ENCODE assay signal across 11 cellular contexts in genomic region chr12:88639361-88639760, GRCh38. TPM values are rescaled to one million over a fixed set of nuclear protein-coding genes. Genes with fewer than 3 reads are reported as not detected.
DNase-seq lines count a peak whose midpoint lies in the region; ATAC-seq and TF ChIP-seq lines count a peak whose summit lies in the region.
"Had no signal": no experiment of that assay in that cellular context is flagged by ENCODE, and none has a peak within 500 bp of the region (broad histone marks: within the 10 kb centered on the region; RNA-seq: fewer than 3 reads in every experiment).

No MANE protein-coding gene starts in this region.

- H3K27ac Mint-ChIP-seq in osteocyte (ENCODE audit: unreplicated experiment), result no peak overlapping the region
- H3K27ac Mint-ChIP-seq: CD4-positive, alpha-beta memory T cell; T-helper 2 cell treated with Interferon-gamma antibody and Interleukin-4, amounts not matched to agents 5 μg/mL and 100 μg/mL, for 36 hours had no signal

- no peak overlapping the region for H3K4me3 Mint-ChIP-seq in osteocyte (ENCODE audit: unreplicated experiment)
- H3K4me3 Mint-ChIP-seq: CD4-positive, alpha-beta memory T cell; T-helper 2 cell treated with Interferon-gamma antibody and Interleukin-4, amounts not matched to agents 5 μg/mL and 100 μg/mL, for 36 hours had no signal

- no peak for TF ChIP-seq EP300 in esophagus muscularis mucosa (IDR thresholded peaks at IDR 0.05)
- TF ChIP-seq EP300 in tibial nerve (IDR thresholded peaks at IDR 0.05), result no peak

- peak overlapping the region; percentile 5 for H2AFZ ChIP-seq in parathyroid adenoma

- H3K27ac ChIP-seq in esophagus muscularis mucosa (replicated peaks in 1 of 4), result peak overlapping the region; percentile 67 to 79 (median 71)
- no peak overlapping the region for H3K27ac ChIP-seq in parathyroid adenoma
- H3K27ac ChIP-seq in tibial nerve, result peak overlapping the region in 2 of 4 donors; percentile 48 to 75

- TF ChIP-seq CTCF in esophagus muscularis mucosa (IDR thresholded peaks at IDR 0.05), result no peak
- TF ChIP-seq CTCF in parathyroid adenoma (IDR thresholded peaks at IDR 0.05), result no peak
- TF ChIP-seq CTCF in osteocyte (IDR thresholded peaks at IDR 0.05), result no peak
- TF ChIP-seq CTCF in tibial nerve (IDR thresholded peaks at IDR 0.05), result no peak

- H3K9me3 Mint-ChIP-seq in osteocyte (ENCODE audit: unreplicated experiment), result no peaks in the 10 kb centered on the region
- H3K9me3 Mint-ChIP-seq: T-helper 2 cell treated with Interferon-gamma antibody and Interleukin-4, amounts not matched to agents 5 μg/mL and 100 μg/mL, for 36 hours had no signal

- no peaks in the 10 kb centered on the region for H3K36me3 ChIP-seq in esophagus muscularis mucosa
- H3K36me3 ChIP-seq in parathyroid adenoma (ENCODE audit: control insufficient read depth, insufficient read depth, low read length), result no peaks in the 10 kb centered on the region
- H3K36me3 ChIP-seq in tibial nerve, result no peaks in the 10 kb centered on the region

- H3K79me2 ChIP-seq in parathyroid adenoma, result no peaks in the 10 kb centered on the region

- H3K27me3 ChIP-seq in esophagus muscularis mucosa, result no peaks in the 10 kb centered on the region
- no peaks in the 10 kb centered on the region for H3K27me3 ChIP-seq in parathyroid adenoma (ENCODE audit: control insufficient read depth, insufficient read depth, low read length)
- no peaks in the 10 kb centered on the region for H3K27me3 ChIP-seq in tibial nerve

- H3K4me1 Mint-ChIP-seq in osteocyte (ENCODE audit: unreplicated experiment), result peaks cover 15% of the 10 kb centered on the region
- H3K4me1 Mint-ChIP-seq: CD4-positive, alpha-beta memory T cell had no signal

- ATAC-seq in GM18907 (IDR thresholded peaks at IDR 0.05; ENCODE audit: unreplicated experiment), result no peak

- intact Hi-C loops in esophagus muscularis mucosa (cut with DNase I), result loop anchor here (5.0 kb wide), 1 partner anchor 57 kb away; the partner anchor contains the start of gene KITLG

- H3K4me2 ChIP-seq in parathyroid adenoma (ENCODE audit: low read length), result no peak overlapping the region

- H3K4me3 ChIP-seq in esophagus muscularis mucosa (peak overlapping the region; percentile 3 to 48 (median 26)), parathyroid adenoma (ENCODE audit: low read depth, low read length) (no peak overlapping the region), tibial nerve (peak overlapping the region in 1 of 4 donors; percentile 20)

- no peaks in the 10 kb centered on the region for H3K9me3 ChIP-seq in esophagus muscularis mucosa
- H3K9me3 ChIP-seq in parathyroid adenoma (ENCODE audit: control insufficient read depth, low read length), result no peaks in the 10 kb centered on the region
- no peaks in the 10 kb centered on the region for H3K9me3 ChIP-seq in tibial nerve

- no peaks in the 10 kb centered on the region for H3K36me3 Mint-ChIP-seq in osteocyte (ENCODE audit: unreplicated experiment)
- H3K36me3 Mint-ChIP-seq: CD4-positive, alpha-beta memory T cell had no signal

- no peaks in the 10 kb centered on the region for H3K27me3 Mint-ChIP-seq in osteocyte (ENCODE audit: unreplicated experiment)
- H3K27me3 Mint-ChIP-seq: CD4-positive, alpha-beta memory T cell had no signal

- DNase-seq in EH (ENCODE audit: low read depth), result peak; percentile 32
- peak; percentile 62 for DNase-seq in NCI-H446 treated with DMSO at 0.1 percent for 48 hours (lab: John Stamatoyannopoulos, UW)
- no peak for DNase-seq in esophagus muscularis mucosa (ENCODE audit: extremely low spot score)
- DNase-seq in osteocyte (ENCODE audit: extremely low spot score, unreplicated experiment), result no peak
- DNase-seq in tibial nerve (ENCODE audit: low spot score in 2 of 2), result no peak
- no peak for DNase-seq in stimulated activated CD4-positive, alpha-beta T cell treated with anti-CD3 and anti-CD28 coated beads, Interleukin-4, amount 100 ng/mL, for 4 hours
- DNase-seq: CD4-positive, alpha-beta memory T cell; cerebellar nuclear complex had no signal

- H3K4me1 ChIP-seq in esophagus muscularis mucosa (peaks cover 0 to 24% (median 23%) of the 10 kb centered on the region in 4 donors), parathyroid adenoma (no peaks in the 10 kb centered on the region), tibial nerve (peaks cover 0 to 20% (median 2%) of the 10 kb centered on the region in 4 donors)

- WGBS in esophagus muscularis mucosa, result 12% methylated on average over 3 of the region's 3 CpGs
- 31 to 32% methylated on average over 3 of the region's 3 CpGs for WGBS in tibial nerve, 2 donors

- H3K9ac ChIP-seq in parathyroid adenoma, result no peak overlapping the region

- no peak for TF ChIP-seq POLR2A in esophagus muscularis mucosa (IDR thresholded peaks at IDR 0.05; ENCODE audit: low read depth)
- TF ChIP-seq POLR2A in tibial nerve (IDR thresholded peaks at IDR 0.05), result no peak

RNA-seq across cellular contexts. Expression of gene KITLG, which starts 59.1 kb away (rescaled TPM):
- total RNA-seq in esophagus muscularis mucosa, result 100 to 1,000 TPM in 2 of 4 donors, 10 to 100 TPM in 2; 71.7 to 147 (median 121) TPM
- 1.3 and 1.9 TPM in 2 replicates for total RNA-seq in osteocyte
- total RNA-seq in tibial nerve, result 10 to 100 TPM; 10.2 to 27.5 (median 16.4) TPM

Comparison
In these comparisons a context has a peak if more than half of its experiments do, and no peak if none do; other contexts are left out.
1. DNase-seq: peak in EH (single experiment) and NCI-H446 treated with DMSO at 0.1 percent for 48 hours (single experiment); none in esophagus muscularis mucosa (single experiment), osteocyte (single experiment), tibial nerve (0 of 2) and stimulated activated CD4-positive, alpha-beta T cell treated with anti-CD3 and anti-CD28 coated beads, Interleukin-4, amount 100 ng/mL, for 4 hours (0 of 2).